5 cellular contexts compared by ENCODE assay signal in the genomic region with DNA sequence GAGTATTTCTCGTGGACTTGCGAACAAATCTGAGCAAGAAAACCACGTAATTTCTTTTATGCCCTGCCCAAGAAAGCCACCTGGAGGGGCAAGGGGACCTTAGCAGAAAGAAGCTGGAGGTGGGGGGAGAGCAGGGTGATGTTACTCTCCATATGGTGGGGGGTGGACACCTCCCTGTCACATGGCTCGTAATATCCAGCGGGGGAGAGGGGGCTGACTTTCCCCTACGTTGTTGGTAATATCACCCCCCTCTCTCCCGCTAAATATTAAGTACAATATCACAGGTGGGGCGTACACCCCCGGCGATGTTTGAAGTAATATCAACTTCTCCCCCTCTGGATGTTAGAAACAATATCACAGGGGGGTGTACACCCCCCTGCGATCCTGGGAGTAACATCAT. TPM values are rescaled to one million over a fixed set of nuclear protein-coding genes. Genes with fewer than 3 reads are reported as not detected.
"Had no signal": no experiment of that assay in that cellular context is flagged by ENCODE, and none has a peak within 500 bp of the region (broad histone marks: within the 10 kb centered on the region; RNA-seq: fewer than 3 reads in every experiment).

No MANE protein-coding gene starts in this region.

RNA-seq across cellular contexts. Expression of a gene that starts 9.7 kb away (rescaled TPM):
- total RNA-seq: Right ventricle myocardium inferior, Right ventricle myocardium superior, RPMI7951, SJSA1, SK-MEL-5 had no signal
